19 cellular contexts compared by ENCODE assay signal in the genomic region with DNA sequence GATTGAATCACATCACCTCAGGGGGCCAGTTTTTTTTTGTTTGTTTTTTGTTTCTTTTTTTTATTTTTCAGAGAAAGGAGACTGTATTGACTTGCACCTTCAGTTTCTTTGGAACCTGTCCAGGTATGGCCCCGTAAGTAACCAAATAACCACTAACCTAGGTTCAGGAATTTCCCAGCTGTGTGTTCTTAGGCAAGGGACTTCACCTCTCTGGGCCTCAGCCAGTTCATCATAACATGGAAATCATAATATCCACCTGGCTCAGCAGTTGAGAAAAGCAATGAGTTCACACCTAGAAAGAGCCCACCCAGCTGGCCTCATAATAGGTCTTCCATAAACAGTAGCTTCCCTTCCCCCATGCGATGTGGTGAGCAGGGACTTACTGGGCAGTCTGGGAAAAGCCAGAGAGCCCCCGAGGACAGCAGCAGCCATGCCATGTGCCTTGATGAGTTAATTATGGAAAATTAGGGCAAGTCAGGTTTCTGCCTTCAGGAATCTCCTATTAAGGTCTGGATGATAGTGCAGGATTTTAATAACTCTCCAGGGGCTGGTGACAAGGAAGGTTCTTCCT. TPM values are rescaled to one million over a fixed set of nuclear protein-coding genes. Genes with fewer than 3 reads are reported as not detected.
DNase-seq lines count a peak whose midpoint lies in the region; ATAC-seq, FAIRE-seq and TF ChIP-seq lines count a peak whose summit lies in the region.
"Had no signal": no experiment of that assay in that cellular context is flagged by ENCODE, and none has a peak within 500 bp of the region (broad histone marks: within the 10 kb centered on the region; RNA-seq: fewer than 3 reads in every experiment).

No MANE protein-coding gene starts in this region.

- no peaks in the 10 kb centered on the region for H3K36me3 ChIP-seq in K562 (ENCODE audit: control insufficient read depth, insufficient read depth, low read length)

- H3K9ac ChIP-seq in K562 (ENCODE audit: insufficient read depth in 1 of 2, low read depth in 2 of 2, low read length in 2 of 2) = peak overlapping the region in 1 of 2 experiments; percentile 31; a peak in 1 of 4 replicates
- H3K9ac ChIP-seq: GM23248 had no signal

- DNase-seq in GM12865 (ENCODE audit: low read depth) (peak; percentile 16), K562 (ENCODE audit: extremely low read depth in 1 of 4, low spot score in 3 of 4) (no peak), glutamatergic neuron (peak; percentile 20), NCI-H1092 treated with DMSO at 0.1 percent for 48 hours (lab: John Stamatoyannopoulos, UW) (no peak), NOMO-1 treated with DMSO at 0.1 percent for 48 hours (lab: John Stamatoyannopoulos, UW; ENCODE audit: unreplicated experiment) (no peak)
- no peak for DNase-seq in activated CD4-positive, alpha-beta T cell treated with anti-CD3 and anti-CD28 coated beads, Interleukin-2, amount 50 U/mL, for 48 hours
- DNase-seq: CD4-positive, alpha-beta memory T cell; COR-L47; DMS153; GM23248; HCEC 1CT; HFFc6; KBM-7 had no signal

- in situ Hi-C loops in K562 (cut with MboI) = no loop called here

- no peaks in the 10 kb centered on the region for H3K36me3 Mint-ChIP-seq in glutamatergic neuron (ENCODE audit: unreplicated experiment)
- H3K36me3 Mint-ChIP-seq: CD4-positive, alpha-beta memory T cell had no signal

- H3K4me3 Mint-ChIP-seq in glutamatergic neuron (ENCODE audit: unreplicated experiment) = no peak overlapping the region
- H3K4me3 Mint-ChIP-seq: B cell; CD4-positive, alpha-beta memory T cell; HFFc6 had no signal

- CTCF ChIA-PET in K562 (lab: Yijun Ruan, JAX; ENCODE audit: low intra/inter-chr PET ratio) = interaction anchor here (1.4 to 3.4 kb wide), 2 partner anchors 90 to 92 kb away, joined by 4 to 21 read pairs; no protein-coding TSS in a partner anchor

- no peak overlapping the region for H3K4me2 ChIP-seq in K562 (ENCODE audit: insufficient read depth, low read length)

- no peak overlapping the region for H3K27ac Mint-ChIP-seq in glutamatergic neuron (ENCODE audit: unreplicated experiment)
- H3K27ac Mint-ChIP-seq: B cell; CD4-positive, alpha-beta memory T cell; HFFc6 had no signal

- H3K27me3 ChIP-seq in K562 (ENCODE audit: control insufficient read depth in 2 of 2, insufficient read depth in 2 of 2, low read length in 2 of 2) = peaks cover 0 to 6% of the 10 kb centered on the region in 2 experiments; a peak in 2 of 5 replicates

- no peak for TF ChIP-seq CTCF in GM12865 (IDR thresholded peaks at IDR 0.05; ENCODE audit: insufficient read depth, low read depth, low read length, missing control alignments)
- TF ChIP-seq CTCF in K562 (IDR thresholded peaks at IDR 0.05 in 2 of 3, conservative IDR thresholded peaks at IDR 0.05 in 1 of 3; ENCODE audit: insufficient read depth in 2 of 3, low read depth in 1 of 3, low read length in 3 of 3) = no peak
- no peak for TF ChIP-seq CTCF in glutamatergic neuron (IDR thresholded peaks at IDR 0.05; ENCODE audit: partially characterized antibody, unreplicated experiment)

- BruUV-seq in K562 (replicated peaks; lab: Mats Ljungman, UMichigan) = no TSS peak

- no peak for FAIRE-seq in K562 (lab: Jason Lieb, UNC)
- FAIRE-seq: A204.1, D721Med, GM12891 had no signal

- no peaks in the 10 kb centered on the region for H3K79me2 ChIP-seq in K562 (ENCODE audit: control insufficient read depth, insufficient read depth, low read length)

- WGBS in K562 (ENCODE audit: insufficient coverage, low coverage, missing lambda C conversion rate) = 41% methylated on average over 3 of the region's 3 CpGs

- no peak for TF ChIP-seq POLR2A in K562 (conservative IDR thresholded peaks at IDR 0.05)

- no peak overlapping the region for H2AFZ ChIP-seq in K562 (ENCODE audit: low read depth, low read length)
- H2AFZ ChIP-seq: GM23248 had no signal

- H3K4me1 ChIP-seq in K562 (replicated peaks in 1 of 2; ENCODE audit: control insufficient read depth in 2 of 2, insufficient read depth in 2 of 2, low read length in 2 of 2) = peaks cover 5 to 20% of the 10 kb centered on the region in 2 experiments; a peak in 4 of 5 replicates

- intact Hi-C loops in K562 (cut with micrococcal nuclease) = no loop called here

- no peak for ATAC-seq in K562
- ATAC-seq in HG03135 (IDR thresholded peaks at IDR 0.05; ENCODE audit: unreplicated experiment) = no peak

- H3K9me1 ChIP-seq in K562 (ENCODE audit: control insufficient read depth, insufficient read depth, low read length) = no peaks in the 10 kb centered on the region

- no peak for TF ChIP-seq EP300 in K562 (IDR thresholded peaks at IDR 0.05; ENCODE audit: low read length)

- H3K4me3 ChIP-seq in GM12865 (ENCODE audit: low read depth, low read length) (no peak overlapping the region), K562 (no peak overlapping the region)
- H3K4me3 ChIP-seq: GM23248 had no signal

- POLR2A ChIA-PET in K562 (lab: Yijun Ruan, JAX) = interaction anchor here (0.9 to 1.4 kb wide), 4 partner anchors 10 to 22 kb away, joined by 3 to 5 read pairs (median 4); no protein-coding TSS in a partner anchor

- H3K9me3 Mint-ChIP-seq in glutamatergic neuron (ENCODE audit: unreplicated experiment) = no peaks in the 10 kb centered on the region
- H3K9me3 Mint-ChIP-seq: CD4-positive, alpha-beta memory T cell had no signal

- H3K27ac ChIP-seq in K562 (ENCODE audit: extremely low read depth, low read depth, low read length) = no peak overlapping the region
- H3K27ac ChIP-seq: C4-2B, GM23248 had no signal

- TF ChIP-seq RAD21 in K562 (CRISPR knock-in tag; conservative IDR thresholded peaks at IDR 0.05 in 1 of 2, IDR thresholded peaks at IDR 0.05 in 1 of 2) = no peak

- 0 out of 2 replicates have a peak, but pooled peaks cover 2% of the 10 kb centered on the region for H3K9me3 ChIP-seq in K562 (replicated peaks; ENCODE audit: control insufficient read depth, insufficient read depth, low read depth, low read length)

- H3K4me1 Mint-ChIP-seq in glutamatergic neuron (ENCODE audit: low read depth, unreplicated experiment) = no peaks in the 10 kb centered on the region
- H3K4me1 Mint-ChIP-seq: B cell; CD4-positive, alpha-beta memory T cell had no signal

- H3K27me3 Mint-ChIP-seq in glutamatergic neuron (ENCODE audit: unreplicated experiment) = no peaks in the 10 kb centered on the region
- H3K27me3 Mint-ChIP-seq: B cell had no signal

- H4K20me1 ChIP-seq in K562 (replicated peaks; ENCODE audit: control insufficient read depth, insufficient read depth, low read length) = no peaks in the 10 kb centered on the region

TF ChIP-seq in K562, 482 proteins besides CTCF, POLR2A, EP300 and RAD21 (continues in another document):
- TF ChIP-seq, protein P1, sequence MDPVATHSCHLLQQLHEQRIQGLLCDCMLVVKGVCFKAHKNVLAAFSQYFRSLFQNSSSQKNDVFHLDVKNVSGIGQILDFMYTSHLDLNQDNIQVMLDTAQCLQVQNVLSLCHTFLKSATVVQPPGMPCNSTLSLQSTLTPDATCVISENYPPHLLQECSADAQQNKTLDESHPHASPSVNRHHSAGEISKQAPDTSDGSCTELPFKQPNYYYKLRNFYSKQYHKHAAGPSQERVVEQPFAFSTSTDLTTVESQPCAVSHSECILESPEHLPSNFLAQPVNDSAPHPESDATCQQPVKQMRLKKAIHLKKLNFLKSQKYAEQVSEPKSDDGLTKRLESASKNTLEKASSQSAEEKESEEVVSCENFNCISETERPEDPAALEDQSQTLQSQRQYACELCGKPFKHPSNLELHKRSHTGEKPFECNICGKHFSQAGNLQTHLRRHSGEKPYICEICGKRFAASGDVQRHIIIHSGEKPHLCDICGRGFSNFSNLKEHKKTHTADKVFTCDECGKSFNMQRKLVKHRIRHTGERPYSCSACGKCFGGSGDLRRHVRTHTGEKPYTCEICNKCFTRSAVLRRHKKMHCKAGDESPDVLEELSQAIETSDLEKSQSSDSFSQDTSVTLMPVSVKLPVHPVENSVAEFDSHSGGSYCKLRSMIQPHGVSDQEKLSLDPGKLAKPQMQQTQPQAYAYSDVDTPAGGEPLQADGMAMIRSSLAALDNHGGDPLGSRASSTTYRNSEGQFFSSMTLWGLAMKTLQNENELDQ (CRISPR knock-in tag; IDR thresholded peaks at IDR 0.05; ENCODE audit: borderline replicate concordance) = no peak
- TF ChIP-seq ZFP1 (CRISPR knock-in tag; IDR thresholded peaks at IDR 0.05) = no peak
- TF ChIP-seq BRD4 (IDR thresholded peaks at IDR 0.05) = no peak
- no peak for TF ChIP-seq RFX5 (IDR thresholded peaks at IDR 0.05; ENCODE audit: low read depth, low read length)
- TF ChIP-seq ZFP36 (IDR thresholded peaks at IDR 0.05; ENCODE audit: low read depth, low read length, partially characterized antibody) = peak; percentile 73
- TF ChIP-seq ATF1 (CRISPR knock-in tag; IDR thresholded peaks at IDR 0.05) = no peak
- no peak for TF ChIP-seq ATF1 (tag; IDR thresholded peaks at IDR 0.05)
- TF ChIP-seq RBM34 (IDR thresholded peaks at IDR 0.05; ENCODE audit: borderline replicate concordance, insufficient read depth, low read length) = no peak
- TF ChIP-seq ZNF717 (CRISPR knock-in tag; IDR thresholded peaks at IDR 0.05) = no peak
- no peak for TF ChIP-seq NR2C1 (IDR thresholded peaks at IDR 0.05)
- no peak for TF ChIP-seq NR2C1 (tag; IDR thresholded peaks at IDR 0.05)
- TF ChIP-seq NCOA1 (IDR thresholded peaks at IDR 0.05; ENCODE audit: low read depth) = no peak
- TF ChIP-seq ZNF224 (CRISPR knock-in tag; IDR thresholded peaks at IDR 0.05) = no peak

RNA-seq across cellular contexts. Expression of a gene that starts 27.4 kb away (rescaled TPM):
- total RNA-seq in K562 (2011; cell fraction: chromatin; rRNA removed; ENCODE audit: low replicate concordance) = 0.65 and 4.6 TPM in 2 replicates
- 0.33 and 1.8 TPM in 2 replicates for total RNA-seq in K562 (2011; cell fraction: nucleolus; rRNA removed)
- 2.8 and 3.4 TPM in 2 replicates for total RNA-seq in K562 (2011; cell fraction: nucleoplasm; rRNA removed)
- total RNA-seq in K562 (2014; rRNA removed) (4.0 and 4.9 TPM in 2 replicates), K562 (2014; rRNA removed; fragmentation: Illumina TruSeq; extraction: Trizol) (3.0 TPM in 2 replicates), K562 (2015; rRNA removed; fragmentation: Illumina TruSeq; extraction: Trizol) (13.9 and 14.1 TPM in 2 replicates), K562 (2021) (4.0 and 5.0 TPM in 2 replicates), glutamatergic neuron (ENCODE audit: unreplicated experiment) (1.4 TPM)
- polyA plus RNA-seq in K562 (2011; rRNA removed) (0.88 and 0.91 TPM in 2 replicates), K562 (2014; fragmentation: Illumina TruSeq; extraction: Trizol) (2.8 and 5.2 TPM in 2 replicates), K562 (2014; fragmentation: Nextera tagmentation; extraction: Ambion mirVana) (under 1 TPM; 0.72 to 0.89 TPM), K562 (2014; rRNA removed) (4.1 and 6.0 TPM in 2 replicates)
- 0.15 and 0.38 TPM in 2 replicates for polyA plus RNA-seq in K562 (2011; cell fraction: cytosol; rRNA removed)
- 0.50 and 1.4 TPM in 2 replicates for polyA plus RNA-seq in K562 (2011; cell fraction: nucleus; rRNA removed)
- polyA plus RNA-seq in K562 (2012) = 9.3 and 12.5 TPM in 2 replicates
- 0.11 and 0.57 TPM in 2 replicates for polyA minus RNA-seq in K562 (2011; rRNA and poly(A)+ RNA removed)
- 1.2 TPM in 1 of 2 replicates, not detected in the other for polyA minus RNA-seq in K562 (2011; cell fraction: cytosol; rRNA and poly(A)+ RNA removed)
- polyA minus RNA-seq in K562 (2011; cell fraction: nucleus; rRNA and poly(A)+ RNA removed) = 0.67 and 3.7 TPM in 2 replicates
- total RNA-seq: CD4-positive, alpha-beta memory T cell; GM23248; HFFc6 had no signal
- polyA plus RNA-seq: CD4-positive, alpha-beta memory T cell; GM23248 had no signal

Comparison
In these comparisons a context has a peak if more than half of its experiments do, and no peak if none do; other contexts are left out.
1. DNase-seq: peak in GM12865 (single experiment) and glutamatergic neuron (single experiment); none in K562 (0 of 4), activated CD4-positive, alpha-beta T cell treated with anti-CD3 and anti-CD28 coated beads, Interleukin-2, amount 50 U/mL, for 48 hours (0 of 2), NCI-H1092 treated with DMSO at 0.1 percent for 48 hours (single experiment) and NOMO-1 treated with DMSO at 0.1 percent for 48 hours (single experiment).